ENCODE assay signal across 24 cellular contexts in the genomic region with DNA sequence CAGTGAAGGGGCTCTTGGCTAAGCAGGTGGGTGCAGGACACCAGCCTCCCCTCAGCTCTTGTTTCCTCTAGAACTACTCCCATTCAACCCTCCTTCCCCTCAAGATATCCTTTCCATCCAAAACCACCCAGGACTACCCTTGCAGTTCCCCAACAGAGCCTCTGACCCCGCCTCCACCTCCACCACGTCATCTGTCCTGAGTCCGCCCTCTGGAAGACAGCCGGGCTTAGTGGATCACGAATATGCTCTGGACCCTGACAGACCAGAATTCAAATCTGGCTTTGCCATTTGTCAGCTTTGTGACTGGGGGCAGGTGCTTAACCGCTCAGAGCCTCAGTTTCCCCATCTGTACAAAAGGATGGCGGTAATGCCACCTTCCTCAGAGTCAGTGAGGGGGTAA. TPM values are rescaled to one million over a fixed set of nuclear protein-coding genes. Genes with fewer than 3 reads are reported as not detected.
A peak's percentile ranks its signal among the peaks of the same experiment; 100 is the strongest.
DNase-seq lines count a peak whose midpoint lies in the region; ATAC-seq, FAIRE-seq and TF ChIP-seq lines count a peak whose summit lies in the region.
"Had no signal": no experiment of that assay in that cellular context is flagged by ENCODE, and none has a peak within 500 bp of the region (broad histone marks: within the 10 kb centered on the region; RNA-seq: fewer than 3 reads in every experiment).

No MANE protein-coding gene starts in this region.

- no peaks in the 10 kb centered on the region for H3K36me3 Mint-ChIP-seq in activated naive CD8-positive, alpha-beta T cell treated with anti-CD3 and anti-CD28 coated beads, Interleukin-2, amount 10 ng/mL, durations not matched to agents 7 days and 5 days
- H3K36me3 Mint-ChIP-seq in activated naive CD8-positive, alpha-beta T cell treated with anti-CD3 and anti-CD28 coated beads, Interleukin-2, amount 50 U/mL, for 24 hours (ENCODE audit: low read depth), result no peaks in the 10 kb centered on the region
- H3K36me3 Mint-ChIP-seq in natural killer cell treated with Interleukin-12 subunit alpha and Interleukin-12 subunit beta and Interleukin-15 and Interleukin-18, amount 100 ng/mL, for 72 hours, result no peaks in the 10 kb centered on the region

- intact Hi-C loops in transverse colon (cut with DNase I; ENCODE audit: low total_unique reads), result no loop called here

- TF ChIP-seq POLR2A in transverse colon (IDR thresholded peaks at IDR 0.05), result no peak
- no peak for TF ChIP-seq POLR2A in H54 (IDR thresholded peaks at IDR 0.05; ENCODE audit: low read depth, low read length)

- no peak for TF ChIP-seq CTCF in transverse colon (IDR thresholded peaks at IDR 0.05)

- H3K9me3 ChIP-seq in transverse colon, result no peaks in the 10 kb centered on the region
- H3K9me3 ChIP-seq: colonic mucosa had no signal

- no peaks in the 10 kb centered on the region for H3K36me3 ChIP-seq in transverse colon
- H3K36me3 ChIP-seq: colonic mucosa had no signal

- H3K27ac ChIP-seq in caudate nucleus (ENCODE audit: low read depth, low read length) (peak overlapping the region; percentile 99), transverse colon (peak overlapping the region in 3 of 4 donors; percentile 66 to 87 (median 80))
- H3K27ac ChIP-seq: colonic mucosa had no signal

- no peak overlapping the region for H3K4me3 Mint-ChIP-seq in activated naive CD8-positive, alpha-beta T cell treated with anti-CD3 and anti-CD28 coated beads, Interleukin-2, amount 10 ng/mL, durations not matched to agents 7 days and 5 days
- no peak overlapping the region for H3K4me3 Mint-ChIP-seq in activated naive CD8-positive, alpha-beta T cell treated with anti-CD3 and anti-CD28 coated beads, Interleukin-2, amount 50 U/mL, for 24 hours
- no peak overlapping the region for H3K4me3 Mint-ChIP-seq in natural killer cell treated with Interleukin-12 subunit alpha and Interleukin-12 subunit beta and Interleukin-15 and Interleukin-18, amount 100 ng/mL, for 72 hours
- H3K4me3 Mint-ChIP-seq: activated CD4-positive, alpha-beta T cell treated with anti-CD3 and anti-CD28 coated beads, Interleukin-2, amount 10 ng/mL, durations not matched to agents 7 days and 5 days; CD14-positive monocyte had no signal

- no peak for DNase-seq in activated naive CD8-positive, alpha-beta T cell treated with anti-CD3 and anti-CD28 coated beads, Interleukin-2, amount 10 ng/mL, durations not matched to agents 7 days and 5 days
- DNase-seq in activated naive CD8-positive, alpha-beta T cell treated with anti-CD3 and anti-CD28 coated beads, Interleukin-2, amount 50 U/mL, for 24 hours, result no peak
- DNase-seq in caudate nucleus (lab: John Stamatoyannopoulos, UW), result peak in 26 of 61 donors; percentile 7 to 79 (median 42)
- DNase-seq in natural killer cell treated with Interleukin-12 subunit alpha and Interleukin-12 subunit beta and Interleukin-15 and Interleukin-18, amount 100 ng/mL, for 72 hours (ENCODE audit: low spot score), result no peak
- no peak for DNase-seq in transverse colon
- DNase-seq in H54 (ENCODE audit: insufficient read length, low spot score), result no peak
- no peak for DNase-seq in activated effector memory CD4-positive, alpha-beta T cell treated with Interleukin-2 at 50 U/mL for 16 hours
- DNase-seq in A172 (ENCODE audit: low spot score), result no peak
- DNase-seq: activated CD4-positive, alpha-beta T cell treated with anti-CD3 and anti-CD28 coated beads, Interleukin-2, amount 10 ng/mL, durations not matched to agents 7 days and 5 days; activated CD8-positive, alpha-beta memory T cell treated with anti-CD3 and anti-CD28 coated beads, Interleukin-2, amount 50 U/mL, for 48 hours; activated gamma-delta T cell treated with Interleukin-2 at 50 U/mL for 16 hours; colonic mucosa; GOT3; left ventricle myocardium superior; NCI-H1436; NCI-H2171 treated with DMSO at 0.1 percent for 48 hours; stimulated activated CD4-positive, alpha-beta T cell treated with anti-CD3 and anti-CD28 coated beads, Interleukin-2, amount 100 ng/mL, for 24 hours had no signal

- no peak for TF ChIP-seq EP300 in transverse colon (IDR thresholded peaks at IDR 0.05; ENCODE audit: low read depth)

- no peak for ATAC-seq in activated naive CD8-positive, alpha-beta T cell treated with anti-CD3 and anti-CD28 coated beads, Interleukin-2, amount 10 ng/mL, durations not matched to agents 7 days and 5 days (ENCODE audit: low read depth)
- no peak for ATAC-seq in activated naive CD8-positive, alpha-beta T cell treated with anti-CD3 and anti-CD28 coated beads, Interleukin-2, amount 50 U/mL, for 24 hours
- ATAC-seq in natural killer cell treated with Interleukin-12 subunit alpha and Interleukin-12 subunit beta and Interleukin-15 and Interleukin-18, amount 100 ng/mL, for 72 hours, result no peak
- ATAC-seq: left ventricle myocardium superior, sciatic nerve had no signal

- POLR2A ChIA-PET in activated naive CD8-positive, alpha-beta T cell treated with anti-CD3 and anti-CD28 coated beads, Interleukin-2, amount 10 ng/mL, durations not matched to agents 7 days and 5 days (lab: Charles Lee), result interaction anchor here (1.2 kb wide), 1 partner anchor 29 kb away, joined by 5 read pairs; no protein-coding TSS in a partner anchor

- in situ Hi-C loops in transverse colon (cut with MboI; ENCODE audit: low pct_ligation_motif_present in 1 of 4, low pct_unique_long_range_greater_than_20kb in 1 of 4, low sequenced_read_pairs in 3 of 4), result no loop called here

- H3K4me3 ChIP-seq in transverse colon, result no peak overlapping the region
- H3K4me3 ChIP-seq: colonic mucosa had no signal

- peaks cover 27 to 46% (median 32%) of the 10 kb centered on the region in 4 donors for H3K4me1 ChIP-seq in transverse colon

- H3K27me3 ChIP-seq in transverse colon, result no peaks in the 10 kb centered on the region
- H3K27me3 ChIP-seq: colonic mucosa had no signal

- no peak for FAIRE-seq in H54 (lab: Jason Lieb, UNC)
- FAIRE-seq: A204.1, endothelial cell of umbilical vein had no signal

- peak overlapping the region; percentile 34 for H3K27ac Mint-ChIP-seq in activated naive CD8-positive, alpha-beta T cell treated with anti-CD3 and anti-CD28 coated beads, Interleukin-2, amount 10 ng/mL, durations not matched to agents 7 days and 5 days
- no peak overlapping the region for H3K27ac Mint-ChIP-seq in activated naive CD8-positive, alpha-beta T cell treated with anti-CD3 and anti-CD28 coated beads, Interleukin-2, amount 50 U/mL, for 24 hours
- peak overlapping the region; percentile 95 for H3K27ac Mint-ChIP-seq in natural killer cell treated with Interleukin-12 subunit alpha and Interleukin-12 subunit beta and Interleukin-15 and Interleukin-18, amount 100 ng/mL, for 72 hours
- H3K27ac Mint-ChIP-seq: activated CD4-positive, alpha-beta T cell treated with anti-CD3 and anti-CD28 coated beads, Interleukin-2, amount 10 ng/mL, durations not matched to agents 7 days and 5 days had no signal

- H3K9me3 Mint-ChIP-seq in activated naive CD8-positive, alpha-beta T cell treated with anti-CD3 and anti-CD28 coated beads, Interleukin-2, amount 10 ng/mL, durations not matched to agents 7 days and 5 days, result no peaks in the 10 kb centered on the region
- H3K9me3 Mint-ChIP-seq in activated naive CD8-positive, alpha-beta T cell treated with anti-CD3 and anti-CD28 coated beads, Interleukin-2, amount 50 U/mL, for 24 hours, result no peaks in the 10 kb centered on the region
- no peaks in the 10 kb centered on the region for H3K9me3 Mint-ChIP-seq in natural killer cell treated with Interleukin-12 subunit alpha and Interleukin-12 subunit beta and Interleukin-15 and Interleukin-18, amount 100 ng/mL, for 72 hours
- H3K9me3 Mint-ChIP-seq: activated CD4-positive, alpha-beta T cell treated with anti-CD3 and anti-CD28 coated beads, Interleukin-2, amount 10 ng/mL, durations not matched to agents 7 days and 5 days; CD14-positive monocyte had no signal

- H3K27me3 Mint-ChIP-seq in activated naive CD8-positive, alpha-beta T cell treated with anti-CD3 and anti-CD28 coated beads, Interleukin-2, amount 10 ng/mL, durations not matched to agents 7 days and 5 days, result no peaks in the 10 kb centered on the region
- no peaks in the 10 kb centered on the region for H3K27me3 Mint-ChIP-seq in activated naive CD8-positive, alpha-beta T cell treated with anti-CD3 and anti-CD28 coated beads, Interleukin-2, amount 50 U/mL, for 24 hours
- no peaks in the 10 kb centered on the region for H3K27me3 Mint-ChIP-seq in natural killer cell treated with Interleukin-12 subunit alpha and Interleukin-12 subunit beta and Interleukin-15 and Interleukin-18, amount 100 ng/mL, for 72 hours
- H3K27me3 Mint-ChIP-seq: activated CD4-positive, alpha-beta T cell treated with anti-CD3 and anti-CD28 coated beads, Interleukin-2, amount 10 ng/mL, durations not matched to agents 7 days and 5 days had no signal

- WGBS in transverse colon (ENCODE audit: low coverage in 1 of 2), 2 donors, result 75 to 81% methylated on average over 6 to 7 of the region's 7 CpGs

- peaks cover 29% of the 10 kb centered on the region for H3K4me1 Mint-ChIP-seq in activated naive CD8-positive, alpha-beta T cell treated with anti-CD3 and anti-CD28 coated beads, Interleukin-2, amount 10 ng/mL, durations not matched to agents 7 days and 5 days
- peaks cover 44% of the 10 kb centered on the region for H3K4me1 Mint-ChIP-seq in activated naive CD8-positive, alpha-beta T cell treated with anti-CD3 and anti-CD28 coated beads, Interleukin-2, amount 50 U/mL, for 24 hours
- H3K4me1 Mint-ChIP-seq in natural killer cell treated with Interleukin-12 subunit alpha and Interleukin-12 subunit beta and Interleukin-15 and Interleukin-18, amount 100 ng/mL, for 72 hours (ENCODE audit: low read depth in 2 of 2), result peaks cover 62 to 64% of the 10 kb centered on the region in 2 donors

RNA-seq across cellular contexts. Expression of a gene that starts 31.4 kb away (rescaled TPM):
- total RNA-seq in activated naive CD8-positive, alpha-beta T cell treated with anti-CD3 and anti-CD28 coated beads, Interleukin-2, amount 10 ng/mL, durations not matched to agents 7 days and 5 days, result 10 to 100 TPM; 17.6 TPM
- total RNA-seq in natural killer cell treated with Interleukin-12 subunit alpha and Interleukin-12 subunit beta and Interleukin-15 and Interleukin-18, amount 100 ng/mL, for 72 hours, result 10 to 100 TPM; 36.0 to 40.1 TPM
- 10 to 100 TPM; 30.4 to 47.1 (median 38.1) TPM for total RNA-seq in transverse colon
- 6.0 and 9.6 TPM in 2 replicates for total RNA-seq in A172 (2014; rRNA removed; shearing (Covaris generic))

RNA-seq across cellular contexts. Expression of a gene that starts 43.2 kb away (rescaled TPM):
- not detected for total RNA-seq in activated naive CD8-positive, alpha-beta T cell treated with anti-CD3 and anti-CD28 coated beads, Interleukin-2, amount 10 ng/mL, durations not matched to agents 7 days and 5 days
- not detected for total RNA-seq in natural killer cell treated with Interleukin-12 subunit alpha and Interleukin-12 subunit beta and Interleukin-15 and Interleukin-18, amount 100 ng/mL, for 72 hours
- total RNA-seq in transverse colon, result 1 to 10 TPM in 1 of 4 donors, not detected in 3; 1.5 TPM
- not detected in 2 replicates for total RNA-seq in A172 (2014; rRNA removed; shearing (Covaris generic))
- total RNA-seq: activated CD4-positive, alpha-beta T cell treated with anti-CD3 and anti-CD28 coated beads, Interleukin-2, amount 10 ng/mL, durations not matched to agents 7 days and 5 days; endothelial cell of umbilical vein; left ventricle myocardium superior; M059J; osteoblast; subcutaneous adipose tissue had no signal
